27 cellular contexts compared by ENCODE assay signal in genomic region chr9:120770923-120771322, GRCh38. TPM values are rescaled to one million over a fixed set of nuclear protein-coding genes. Genes with fewer than 3 reads are reported as not detected.
A peak's percentile ranks its signal among the peaks of the same experiment; 100 is the strongest.
DNase-seq lines count a peak whose midpoint lies in the region; ATAC-seq, FAIRE-seq and TF ChIP-seq lines count a peak whose summit lies in the region.
"Had no signal": no experiment of that assay in that cellular context is flagged by ENCODE, and none has a peak within 500 bp of the region (broad histone marks: within the 10 kb centered on the region; RNA-seq: fewer than 3 reads in every experiment).

No MANE protein-coding gene starts in this region.

- ATAC-seq in natural killer cell treated with Interleukin-12 subunit alpha and Interleukin-12 subunit beta and Interleukin-15 and Interleukin-18, amount 100 ng/mL, for 72 hours = no peak
- ATAC-seq in natural killer cell (no peak), foreskin keratinocyte (no peak)
- no peak for ATAC-seq in activated T-helper 17 cell treated with anti-CD3 and anti-CD28 coated beads, Interleukin-2, amount 50 U/mL, for 72 hours (replicated peaks)
- ATAC-seq: HepG2 had no signal

- 90 to 97% (median 95%) methylated on average over 3 of the region's 3 CpGs for WGBS in small intestine, 3 donors

- H3K4me3 Mint-ChIP-seq in activated CD4-positive, alpha-beta T cell treated with anti-CD3 and anti-CD28 coated beads, Interleukin-2, amount 10 ng/mL, durations not matched to agents 24 days and 14 days = no peak overlapping the region
- no peak overlapping the region for H3K4me3 Mint-ChIP-seq in natural killer cell treated with Interleukin-12 subunit alpha and Interleukin-12 subunit beta and Interleukin-15 and Interleukin-18, amount 100 ng/mL, for 72 hours
- H3K4me3 Mint-ChIP-seq in natural killer cell = no peak overlapping the region
- no peak overlapping the region for H3K4me3 Mint-ChIP-seq in activated T-helper 17 cell treated with anti-CD3 and anti-CD28 coated beads, Interleukin-2, amount 50 U/mL, for 72 hours
- H3K4me3 Mint-ChIP-seq: CD4-positive, alpha-beta memory T cell; H9 had no signal

- FAIRE-seq in small intestine (lab: Jason Lieb, UNC) = no peak
- FAIRE-seq: GM18507, HepG2 had no signal

- no peaks in the 10 kb centered on the region for H3K27me3 ChIP-seq in small intestine (ENCODE audit: control insufficient read depth in 2 of 2, insufficient read depth in 2 of 2, low read length in 2 of 2)
- H3K27me3 ChIP-seq in foreskin keratinocyte = no peaks in the 10 kb centered on the region
- H3K27me3 ChIP-seq: BLaER1, Peyer's patch had no signal

- no peaks in the 10 kb centered on the region for H3K9me3 Mint-ChIP-seq in activated CD4-positive, alpha-beta T cell treated with anti-CD3 and anti-CD28 coated beads, Interleukin-2, amount 10 ng/mL, durations not matched to agents 24 days and 14 days
- no peaks in the 10 kb centered on the region for H3K9me3 Mint-ChIP-seq in natural killer cell treated with Interleukin-12 subunit alpha and Interleukin-12 subunit beta and Interleukin-15 and Interleukin-18, amount 100 ng/mL, for 72 hours
- no peaks in the 10 kb centered on the region for H3K9me3 Mint-ChIP-seq in natural killer cell
- no peaks in the 10 kb centered on the region for H3K9me3 Mint-ChIP-seq in activated T-helper 17 cell treated with anti-CD3 and anti-CD28 coated beads, Interleukin-2, amount 50 U/mL, for 72 hours
- H3K9me3 Mint-ChIP-seq: CD4-positive, alpha-beta memory T cell; H9 had no signal

- H3K27ac ChIP-seq in small intestine (ENCODE audit: low read depth in 1 of 2, low read length in 1 of 2) (no peak overlapping the region), foreskin keratinocyte (no peak overlapping the region)
- H3K27ac ChIP-seq: BLaER1, Peyer's patch, SK-N-MC had no signal

- peaks cover 14 to 15% of the 10 kb centered on the region in 2 donors for H3K36me3 ChIP-seq in small intestine (ENCODE audit: control insufficient read depth in 2 of 2, insufficient read depth in 2 of 2, low read length in 2 of 2)

- peaks cover 36% of the 10 kb centered on the region for H3K4me1 Mint-ChIP-seq in activated CD4-positive, alpha-beta T cell treated with anti-CD3 and anti-CD28 coated beads, Interleukin-2, amount 10 ng/mL, durations not matched to agents 24 days and 14 days
- H3K4me1 Mint-ChIP-seq in natural killer cell treated with Interleukin-12 subunit alpha and Interleukin-12 subunit beta and Interleukin-15 and Interleukin-18, amount 100 ng/mL, for 72 hours (ENCODE audit: low read depth in 2 of 2) = peaks cover 3 to 4% of the 10 kb centered on the region in 2 donors
- peaks cover 0 to 3% of the 10 kb centered on the region in 2 donors for H3K4me1 Mint-ChIP-seq in natural killer cell
- H3K4me1 Mint-ChIP-seq in activated T-helper 17 cell treated with anti-CD3 and anti-CD28 coated beads, Interleukin-2, amount 50 U/mL, for 72 hours = peaks cover 18% of the 10 kb centered on the region

- H3K4me1 ChIP-seq in small intestine (ENCODE audit: control insufficient read depth in 2 of 2, insufficient read depth in 1 of 2, low read depth in 1 of 2, low read length in 1 of 2) (peaks cover 3% of the 10 kb centered on the region in 2 donors), foreskin keratinocyte (peaks cover 20% of the 10 kb centered on the region)
- H3K4me1 ChIP-seq: BLaER1 had no signal

- H3K27me3 Mint-ChIP-seq in activated CD4-positive, alpha-beta T cell treated with anti-CD3 and anti-CD28 coated beads, Interleukin-2, amount 10 ng/mL, durations not matched to agents 24 days and 14 days = no peaks in the 10 kb centered on the region
- no peaks in the 10 kb centered on the region for H3K27me3 Mint-ChIP-seq in natural killer cell treated with Interleukin-12 subunit alpha and Interleukin-12 subunit beta and Interleukin-15 and Interleukin-18, amount 100 ng/mL, for 72 hours
- H3K27me3 Mint-ChIP-seq in natural killer cell (ENCODE audit: low read depth in 2 of 2) = no peaks in the 10 kb centered on the region
- no peaks in the 10 kb centered on the region for H3K27me3 Mint-ChIP-seq in activated T-helper 17 cell treated with anti-CD3 and anti-CD28 coated beads, Interleukin-2, amount 50 U/mL, for 72 hours
- H3K27me3 Mint-ChIP-seq: CD4-positive, alpha-beta memory T cell had no signal

- DNase-seq in activated CD4-positive, alpha-beta T cell treated with anti-CD3 and anti-CD28 coated beads, Interleukin-2, amount 10 ng/mL, durations not matched to agents 24 days and 14 days = no peak
- no peak for DNase-seq in activated CD4-positive, alpha-beta T cell treated with anti-CD3 and anti-CD28 coated beads for 4 hours
- DNase-seq in natural killer cell treated with Interleukin-12 subunit alpha and Interleukin-12 subunit beta and Interleukin-15 and Interleukin-18, amount 100 ng/mL, for 72 hours (ENCODE audit: low spot score) = no peak
- DNase-seq in natural killer cell (no peak), posterior vena cava (ENCODE audit: low spot score) (no peak), small intestine (no peak), foreskin keratinocyte (no peak)
- DNase-seq: CD4-positive, alpha-beta memory T cell; COR-L47; DMS53; H9; Karpas-422; NCI-H1048; NCI-H1417; NCI-H1694; NCI-H2029 treated with DMSO at 0.1 percent for 48 hours; NCI-H446 treated with DMSO at 0.1 percent for 48 hours; NCI-H526; NCI-H82; NK-92 treated with Interleukin-12 subunit alpha and Interleukin-12 subunit beta, amount 100 ng/mL, for 24 hours; Peyer's patch; SIG-M5 had no signal

- H3K9me3 ChIP-seq in small intestine (ENCODE audit: control insufficient read depth, low read depth) = no peaks in the 10 kb centered on the region
- H3K9me3 ChIP-seq: BLaER1, Peyer's patch had no signal

- intact Hi-C loops in activated CD4-positive, alpha-beta T cell treated with anti-CD3 and anti-CD28 coated beads, Interleukin-2, amount 10 ng/mL, durations not matched to agents 24 days and 14 days (cut with micrococcal nuclease) = loop anchor here (5.0 kb wide), 1 partner anchor 71 kb away; the partner anchor contains the start of gene PSMD5
- intact Hi-C loops in natural killer cell (cut with micrococcal nuclease) (no loop called here), posterior vena cava (cut with DNase I) (no loop called here)

- H3K27ac Mint-ChIP-seq in activated CD4-positive, alpha-beta T cell treated with anti-CD3 and anti-CD28 coated beads, Interleukin-2, amount 10 ng/mL, durations not matched to agents 24 days and 14 days = peak overlapping the region; percentile 61
- peak overlapping the region; percentile 18 to 37 for H3K27ac Mint-ChIP-seq in natural killer cell treated with Interleukin-12 subunit alpha and Interleukin-12 subunit beta and Interleukin-15 and Interleukin-18, amount 100 ng/mL, for 72 hours
- H3K27ac Mint-ChIP-seq in natural killer cell = no peak overlapping the region
- peak overlapping the region; percentile 48 for H3K27ac Mint-ChIP-seq in activated T-helper 17 cell treated with anti-CD3 and anti-CD28 coated beads, Interleukin-2, amount 50 U/mL, for 72 hours
- H3K27ac Mint-ChIP-seq: H9 had no signal

- no peak overlapping the region for H3K4me3 ChIP-seq in small intestine (ENCODE audit: low read depth in 1 of 2, low read length in 2 of 2)
- H3K4me3 ChIP-seq: BLaER1, Peyer's patch, SK-N-MC had no signal

- peaks cover 61% of the 10 kb centered on the region for H3K36me3 Mint-ChIP-seq in activated CD4-positive, alpha-beta T cell treated with anti-CD3 and anti-CD28 coated beads, Interleukin-2, amount 10 ng/mL, durations not matched to agents 24 days and 14 days (ENCODE audit: low read depth)
- peaks cover 38% of the 10 kb centered on the region for H3K36me3 Mint-ChIP-seq in natural killer cell treated with Interleukin-12 subunit alpha and Interleukin-12 subunit beta and Interleukin-15 and Interleukin-18, amount 100 ng/mL, for 72 hours
- H3K36me3 Mint-ChIP-seq in natural killer cell = peaks cover 25% of the 10 kb centered on the region
- peaks cover 96% of the 10 kb centered on the region for H3K36me3 Mint-ChIP-seq in activated T-helper 17 cell treated with anti-CD3 and anti-CD28 coated beads, Interleukin-2, amount 50 U/mL, for 72 hours (ENCODE audit: low read depth)

- no peak for TF ChIP-seq CTCF in natural killer cell (IDR thresholded peaks at IDR 0.05)
- TF ChIP-seq CTCF in foreskin keratinocyte (conservative IDR thresholded peaks at IDR 0.05) = no peak

RNA-seq across cellular contexts. Expression of gene FBXW2, which starts 22.3 kb away (rescaled TPM):
- total RNA-seq in activated CD4-positive, alpha-beta T cell treated with anti-CD3 and anti-CD28 coated beads, Interleukin-2, amount 10 ng/mL, durations not matched to agents 24 days and 14 days = 84.9 and 87.9 TPM in 2 replicates
- 100 to 1,000 TPM in 1 of 2 donors, 10 to 100 TPM in 1; 73.6 to 105 TPM for total RNA-seq in natural killer cell treated with Interleukin-12 subunit alpha and Interleukin-12 subunit beta and Interleukin-15 and Interleukin-18, amount 100 ng/mL, for 72 hours
- total RNA-seq in natural killer cell = 100 to 1,000 TPM in 1 of 3 donors, 10 to 100 TPM in 2; 88.3 to 122 (median 92.6) TPM
- total RNA-seq in activated T-helper 17 cell treated with anti-CD3 and anti-CD28 coated beads, Interleukin-2, amount 50 U/mL, for 72 hours = 10 to 100 TPM; 50.4 to 87.8 TPM
- 10 to 100 TPM; 59.2 to 61.5 TPM for total RNA-seq in posterior vena cava
- polyA plus RNA-seq in small intestine = 10 to 100 TPM in 1 of 3 donors, 1 to 10 TPM in 2; 6.2 to 17.7 (median 8.5) TPM
- total RNA-seq in foreskin keratinocyte = 45.5 and 48.1 TPM in 2 replicates
- 24.0 and 27.7 TPM in 2 replicates for polyA plus RNA-seq in foreskin keratinocyte

RNA-seq across cellular contexts. Expression of gene MEGF9, which starts 56.7 kb away (rescaled TPM):
- total RNA-seq in activated CD4-positive, alpha-beta T cell treated with anti-CD3 and anti-CD28 coated beads, Interleukin-2, amount 10 ng/mL, durations not matched to agents 24 days and 14 days = 4.5 and 4.9 TPM in 2 replicates
- total RNA-seq in natural killer cell treated with Interleukin-12 subunit alpha and Interleukin-12 subunit beta and Interleukin-15 and Interleukin-18, amount 100 ng/mL, for 72 hours = 10 to 100 TPM in 1 of 2 donors, 1 to 10 TPM in 1; 7.7 to 12.7 TPM
- 10 to 100 TPM; 17.5 to 25.9 (median 22.3) TPM for total RNA-seq in natural killer cell
- total RNA-seq in activated T-helper 17 cell treated with anti-CD3 and anti-CD28 coated beads, Interleukin-2, amount 50 U/mL, for 72 hours = 1 to 10 TPM; 3.3 to 4.1 TPM
- 10 to 100 TPM; 18.4 to 19.9 TPM for total RNA-seq in posterior vena cava
- 1 to 10 TPM; 3.0 to 6.4 (median 3.8) TPM for polyA plus RNA-seq in small intestine
- 11.1 and 16.0 TPM in 2 replicates for total RNA-seq in foreskin keratinocyte
- 3.2 and 3.9 TPM in 2 replicates for polyA plus RNA-seq in foreskin keratinocyte

Comparison
In these comparisons a context has a peak if more than half of its experiments do, and no peak if none do; other contexts are left out.
1. H3K27ac Mint-ChIP-seq: peak in activated CD4-positive, alpha-beta T cell treated with anti-CD3 and anti-CD28 coated beads, Interleukin-2, amount 10 ng/mL, durations not matched to agents 24 days and 14 days (single experiment), natural killer cell treated with Interleukin-12 subunit alpha and Interleukin-12 subunit beta and Interleukin-15 and Interleukin-18, amount 100 ng/mL, for 72 hours (2 of 2) and activated T-helper 17 cell treated with anti-CD3 and anti-CD28 coated beads, Interleukin-2, amount 50 U/mL, for 72 hours (single experiment); none in natural killer cell (0 of 2).